Comparison of ENCODE assay signal across 8 cellular contexts in the genomic region with DNA sequence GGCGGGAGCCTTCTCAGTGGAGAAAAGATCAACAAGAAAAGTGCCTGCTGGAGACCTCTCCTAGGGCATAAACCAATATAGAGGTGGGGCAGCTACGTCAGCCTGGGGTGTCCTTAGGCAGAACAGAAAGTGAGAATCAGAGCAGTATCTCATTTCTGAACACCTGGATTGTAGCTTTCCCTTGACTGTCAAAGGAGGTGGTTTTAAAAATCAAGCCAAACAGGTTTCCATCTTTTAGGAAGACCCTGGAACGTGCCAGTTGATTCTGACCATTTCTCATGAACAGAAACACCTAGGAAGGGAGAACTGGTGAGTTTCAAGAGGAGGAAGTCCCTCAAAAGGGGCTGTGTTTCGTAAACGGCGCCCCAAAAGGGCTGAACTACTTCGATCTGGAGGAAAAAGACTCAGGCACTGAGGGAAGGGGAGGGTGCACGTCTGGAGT. TPM values are rescaled to one million over a fixed set of nuclear protein-coding genes. Genes with fewer than 3 reads are reported as not detected.
DNase-seq lines count a peak whose midpoint lies in the region; ATAC-seq and TF ChIP-seq lines count a peak whose summit lies in the region.
"Not testable (repeated sequence)": the region's sequence is repeated elsewhere in the genome, so short reads cannot be mapped to it uniquely, and the experiment has no call there.

No MANE protein-coding gene starts in this region.

- peaks cover 41% of the 10 kb centered on the region for H3K36me3 Mint-ChIP-seq in central memory CD8-positive, alpha-beta T cell (ENCODE audit: insufficient read depth)
- not testable (repeated sequence) for H3K36me3 Mint-ChIP-seq in stimulated activated memory B cell treated with anti-CD40 and anti-IgM and Interleukin-4, amounts not matched to agents 10 μg/mL and 1 μg/mL and 100 μg/mL, for 72 hours

- not testable (repeated sequence) for TF ChIP-seq EP300 in neural cell (conservative IDR thresholded peaks at IDR 0.05; ENCODE audit: poor library complexity, severe bottlenecking)

- H3K9me3 Mint-ChIP-seq in central memory CD8-positive, alpha-beta T cell; stimulated activated memory B cell treated with anti-CD40 and anti-IgM and Interleukin-4, amounts not matched to agents 10 μg/mL and 1 μg/mL and 100 μg/mL, for 72 hours: not testable (repeated sequence)

- WGBS in right cardiac atrium: 61% methylated on average over 8 of the region's 8 CpGs

- H3K4me1 Mint-ChIP-seq in central memory CD8-positive, alpha-beta T cell: peaks cover 45% of the 10 kb centered on the region
- H3K4me1 Mint-ChIP-seq in stimulated activated memory B cell treated with anti-CD40 and anti-IgM and Interleukin-4, amounts not matched to agents 10 μg/mL and 1 μg/mL and 100 μg/mL, for 72 hours: peaks cover 20% of the 10 kb centered on the region

- H3K9me2 ChIP-seq in neural cell (ENCODE audit: insufficient read depth, low read length): not testable (repeated sequence)

- H3K9me3 ChIP-seq in HUES6 (ENCODE audit: control insufficient read depth, insufficient read depth, low read depth, low read length); SK-N-MC (ENCODE audit: low read depth, low read length); right cardiac atrium (ENCODE audit: control insufficient read depth, low read length); neural cell (ENCODE audit: low read length): not testable (repeated sequence)

- H3F3A ChIP-seq in neural cell (ENCODE audit: insufficient read depth, low read length, poor library complexity, severe bottlenecking): not testable (repeated sequence)

- not testable (repeated sequence) for H3K36me3 ChIP-seq in HUES6 (ENCODE audit: control insufficient read depth, insufficient read depth, low read length); SK-N-MC (ENCODE audit: insufficient read depth, low read length); neural cell (ENCODE audit: insufficient read depth, low read length)

- not testable (repeated sequence) for TF ChIP-seq CTCF in neural cell (IDR thresholded peaks at IDR 0.05; ENCODE audit: poor library complexity, severe bottlenecking)

- intact Hi-C loops in right cardiac atrium (cut with DNase I): not testable (repeated sequence)

- peak overlapping the region; percentile 98 for H3K27ac Mint-ChIP-seq in central memory CD8-positive, alpha-beta T cell (ENCODE audit: low read depth)
- peak overlapping the region; percentile 99 for H3K27ac Mint-ChIP-seq in stimulated activated memory B cell treated with anti-CD40 and anti-IgM and Interleukin-4, amounts not matched to agents 10 μg/mL and 1 μg/mL and 100 μg/mL, for 72 hours

- not testable (repeated sequence) for H4K20me1 ChIP-seq in neural cell (ENCODE audit: insufficient read depth)

- H3K4me1 ChIP-seq in HUES6 (ENCODE audit: control insufficient read depth, insufficient read depth, low read length): peaks cover 16% of the 10 kb centered on the region; the same call in 1 of the 2 replicates
- H3K4me1 ChIP-seq in right cardiac atrium (ENCODE audit: control insufficient read depth, insufficient read depth, low read length): not testable (repeated sequence)

- not testable (repeated sequence) for H3K27me3 Mint-ChIP-seq in central memory CD8-positive, alpha-beta T cell; stimulated activated memory B cell treated with anti-CD40 and anti-IgM and Interleukin-4, amounts not matched to agents 10 μg/mL and 1 μg/mL and 100 μg/mL, for 72 hours

- not testable (repeated sequence) for H3K27me3 ChIP-seq in HUES6 (ENCODE audit: control insufficient read depth, insufficient read depth, low read length); right cardiac atrium (ENCODE audit: control insufficient read depth, insufficient read depth); neural cell (ENCODE audit: insufficient read depth, low read depth, low read length)

- H2AFZ ChIP-seq in neural cell (ENCODE audit: low read depth, low read length): not testable (repeated sequence)

- not testable (repeated sequence) for H3K27ac ChIP-seq in HUES6 (ENCODE audit: low read depth, low read length); SK-N-MC; right cardiac atrium (ENCODE audit: low read length); neural cell (ENCODE audit: low read length)

- ATAC-seq in central memory CD8-positive, alpha-beta T cell (replicated peaks; ENCODE audit: extremely low read depth, poor library complexity, severe bottlenecking); right cardiac atrium; stimulated activated memory B cell treated with anti-CD40 and anti-IgM and Interleukin-4, amounts not matched to agents 10 μg/mL and 1 μg/mL and 100 μg/mL, for 72 hours: not testable (repeated sequence)

- peaks cover 17% of the 10 kb centered on the region for H3K79me2 ChIP-seq in neural cell (replicated peaks; ENCODE audit: insufficient read depth, low read length)

- TF ChIP-seq RAD21 in neural cell (conservative IDR thresholded peaks at IDR 0.05): not testable (repeated sequence)

- H3K4me3 ChIP-seq in HUES6 (ENCODE audit: low read depth, low read length) (peak overlapping the region; percentile 93), SK-N-MC (peak overlapping the region; percentile 96), right cardiac atrium (ENCODE audit: low read length) (peak overlapping the region; percentile 82), neural cell (ENCODE audit: low read length) (peak overlapping the region; percentile 80)

- peak overlapping the region; percentile 96 for H3K4me3 Mint-ChIP-seq in central memory CD8-positive, alpha-beta T cell
- H3K4me3 Mint-ChIP-seq in stimulated activated memory B cell treated with anti-CD40 and anti-IgM and Interleukin-4, amounts not matched to agents 10 μg/mL and 1 μg/mL and 100 μg/mL, for 72 hours: peak overlapping the region; percentile 96

- DNase-seq in CD1c-positive myeloid dendritic cell (ENCODE audit: extremely low spot score): peak; percentile 57
- not testable (repeated sequence) for DNase-seq in SK-N-MC (ENCODE audit: low read depth, low spot score)
- peak; percentile 7 for DNase-seq in activated T-cell treated with anti-CD3 and anti-CD28 coated beads for 4 hours
- DNase-seq in central memory CD8-positive, alpha-beta T cell (ENCODE audit: low spot score in 2 of 2): peak; percentile 28 to 44
- peak in 1 of 3 donors; percentile 62 for DNase-seq in right cardiac atrium

- H3K4me2 ChIP-seq in neural cell (ENCODE audit: low read length): not testable (repeated sequence)

- not testable (repeated sequence) for H3K9ac ChIP-seq in HUES6 (ENCODE audit: low read length); SK-N-MC (ENCODE audit: insufficient read length)
- H3K9ac ChIP-seq in neural cell (ENCODE audit: low read length): peak overlapping the region; percentile 78

RNA-seq across cellular contexts. Expression of a gene that starts 0.7 kb away (rescaled TPM):
- 10 to 100 TPM in 3 of 4 donors, 1 to 10 TPM in 1; 9.6 to 11.6 (median 10.8) TPM for total RNA-seq in right cardiac atrium
- polyA plus RNA-seq in right cardiac atrium (2.4 TPM), neural cell (29.9 and 58.0 TPM in 2 replicates)
- 72.3 and 84.6 TPM in 2 replicates for polyA minus RNA-seq in neural cell
